ENCODE assay signal across 17 cellular contexts in genomic region chr12:62331306-62331705, GRCh38.
DNase-seq lines count a peak whose midpoint lies in the region; ATAC-seq lines count a peak whose summit lies in the region.
"Had no signal": no experiment of that assay in that cellular context is flagged by ENCODE, and none has a peak within 500 bp of the region (broad histone marks: within the 10 kb centered on the region; RNA-seq: fewer than 3 reads in every experiment).

No MANE protein-coding gene starts in this region.

- H3K36me3 ChIP-seq in naive thymus-derived CD4-positive, alpha-beta T cell (ENCODE audit: control insufficient read depth in 2 of 3, insufficient read depth in 3 of 3, low read length in 3 of 3) = peaks cover 0 to 9% (median 4%) of the 10 kb centered on the region in 3 experiments

- POLR2A ChIA-PET in naive thymus-derived CD4-positive, alpha-beta T cell (lab: Charles Lee) = no interaction called here

- H3K4me3 ChIP-seq in naive thymus-derived CD4-positive, alpha-beta T cell (ENCODE audit: low read length) = no peak overlapping the region
- H3K4me3 ChIP-seq: mucosa of descending colon had no signal

- H3K4me1 ChIP-seq in naive thymus-derived CD4-positive, alpha-beta T cell (ENCODE audit: control insufficient read depth in 2 of 2, insufficient read depth in 2 of 2, low read length in 2 of 2) = no peaks in the 10 kb centered on the region
- H3K4me1 ChIP-seq: parathyroid adenoma had no signal

- H3K9me3 Mint-ChIP-seq in naive thymus-derived CD4-positive, alpha-beta T cell = no peaks in the 10 kb centered on the region
- H3K9me3 Mint-ChIP-seq: T-helper 1 cell treated with Interleukin-12 subunit alpha and Interleukin-12 subunit beta and Interleukin-4 antibody, amounts not matched to agents 30 μg/mL and 1 μg/mL, for 36 hours had no signal

- H3K27ac ChIP-seq in naive thymus-derived CD4-positive, alpha-beta T cell (ENCODE audit: low read depth, low read length) = no peak overlapping the region
- H3K27ac ChIP-seq: C4-2B, parathyroid adenoma had no signal

- intact Hi-C loops in naive thymus-derived CD4-positive, alpha-beta T cell (cut with micrococcal nuclease) = no loop called here
- intact Hi-C loops in Right ventricle myocardium inferior (cut with DNase I) = no loop called here

- no peak overlapping the region for H3K4me3 Mint-ChIP-seq in naive thymus-derived CD4-positive, alpha-beta T cell
- H3K4me3 Mint-ChIP-seq: T-helper 1 cell treated with Interleukin-12 subunit alpha and Interleukin-12 subunit beta and Interleukin-4 antibody, amounts not matched to agents 30 μg/mL and 1 μg/mL, for 36 hours had no signal

- DNase-seq in naive thymus-derived CD4-positive, alpha-beta T cell = no peak
- DNase-seq in Right ventricle myocardium inferior (ENCODE audit: missing footprints) = no peak
- no peak for DNase-seq in AG20443 (ENCODE audit: low spot score)
- no peak for DNase-seq in activated gamma-delta T cell (lab: John Stamatoyannopoulos, UW)
- DNase-seq in NCI-H1105 treated with DMSO at 0.1 percent for 48 hours (lab: John Stamatoyannopoulos, UW) = no peak
- DNase-seq: activated CD4-positive, alpha-beta T cell treated with anti-CD3 and anti-CD28 coated beads for 1 hour; amniotic stem cell; islet precursor cell; mucosa of descending colon; NCI-H1694 treated with DMSO at 0.1 percent for 48 hours; NCI-H69 had no signal

- no peaks in the 10 kb centered on the region for H3K9me3 ChIP-seq in naive thymus-derived CD4-positive, alpha-beta T cell (ENCODE audit: control insufficient read depth in 2 of 3, low read length in 3 of 3)
- H3K9me3 ChIP-seq: mucosa of descending colon had no signal

- ATAC-seq in GM18907 (IDR thresholded peaks at IDR 0.05; ENCODE audit: unreplicated experiment) = peak; percentile 67
- ATAC-seq in GM21723 (IDR thresholded peaks at IDR 0.05; ENCODE audit: unreplicated experiment) = peak; percentile 71
- ATAC-seq in HG03378 (IDR thresholded peaks at IDR 0.05; ENCODE audit: unreplicated experiment) = peak; percentile 80
- no peak for ATAC-seq in naive thymus-derived CD4-positive, alpha-beta T cell
- ATAC-seq in Right ventricle myocardium inferior = no peak
- ATAC-seq: mucosa of descending colon had no signal

- H3K4me1 Mint-ChIP-seq in naive thymus-derived CD4-positive, alpha-beta T cell = peaks cover 18 to 62% (median 43%) of the 10 kb centered on the region in 7 donors

- H3K27me3 Mint-ChIP-seq in naive thymus-derived CD4-positive, alpha-beta T cell = no peaks in the 10 kb centered on the region

- CTCF ChIA-PET in naive thymus-derived CD4-positive, alpha-beta T cell (lab: Charles Lee) = no interaction called here

- H3K36me3 Mint-ChIP-seq in naive thymus-derived CD4-positive, alpha-beta T cell = peaks cover 12 to 58% (median 38%) of the 10 kb centered on the region in 5 donors

- H3K27ac Mint-ChIP-seq in naive thymus-derived CD4-positive, alpha-beta T cell = peak overlapping the region in 5 of 9 donors; percentile 11 to 71 (median 38)
- H3K27ac Mint-ChIP-seq: T-helper 1 cell treated with Interleukin-12 subunit alpha and Interleukin-12 subunit beta and Interleukin-4 antibody, amounts not matched to agents 30 μg/mL and 1 μg/mL, for 36 hours had no signal

- no peaks in the 10 kb centered on the region for H3K27me3 ChIP-seq in naive thymus-derived CD4-positive, alpha-beta T cell (ENCODE audit: control insufficient read depth in 2 of 2, insufficient read depth in 2 of 2, low read length in 2 of 2)

Comparison
In these comparisons a context has a peak if more than half of its experiments do, and no peak if none do; other contexts are left out.
1. ATAC-seq: peak in GM18907 (single experiment), GM21723 (single experiment) and HG03378 (single experiment); none in naive thymus-derived CD4-positive, alpha-beta T cell (single experiment) and Right ventricle myocardium inferior (single experiment).